ENCODE assay signal across 1 cellular context in the genomic region with DNA sequence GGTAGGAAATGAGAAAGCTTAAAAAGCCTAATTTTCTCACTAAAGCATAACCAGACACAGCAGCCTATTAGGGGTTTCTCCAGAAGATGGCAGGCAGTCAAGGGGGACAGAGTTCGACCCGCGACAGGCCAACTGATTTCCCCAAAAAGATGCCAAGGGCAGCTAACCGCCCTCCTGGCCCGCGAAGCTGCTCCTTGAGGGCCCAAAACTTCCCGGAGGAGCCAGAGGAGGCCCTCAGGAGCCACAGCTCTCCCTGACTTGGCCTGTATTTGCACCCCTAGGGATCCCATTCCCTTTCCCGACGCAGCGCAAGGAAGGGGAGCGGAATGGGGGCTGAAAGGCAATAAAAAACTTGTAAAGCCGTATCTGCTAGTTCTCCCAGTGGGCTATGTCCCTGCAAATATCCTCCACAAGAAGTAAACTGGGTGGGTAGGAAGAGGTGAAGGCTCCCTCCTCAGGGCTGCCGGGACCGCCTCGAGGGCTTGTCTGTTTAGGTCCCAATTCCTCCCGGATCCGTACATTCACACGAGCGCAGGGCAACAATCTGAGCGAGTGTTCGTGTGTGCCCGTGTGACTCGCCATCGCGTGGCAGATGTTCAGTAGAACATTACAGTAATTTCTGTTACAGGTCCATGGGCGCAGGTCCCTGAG.
A peak's percentile ranks its signal among the peaks of the same experiment; 100 is the strongest.
TF ChIP-seq lines count a peak whose summit lies in the region.

No MANE protein-coding gene starts in this region.

TF ChIP-seq in HepG2, 621 proteins besides CTCF, POLR2A, EP300 and RAD21 (continued from another document and continues in another):
- TF ChIP-seq, protein P1, sequence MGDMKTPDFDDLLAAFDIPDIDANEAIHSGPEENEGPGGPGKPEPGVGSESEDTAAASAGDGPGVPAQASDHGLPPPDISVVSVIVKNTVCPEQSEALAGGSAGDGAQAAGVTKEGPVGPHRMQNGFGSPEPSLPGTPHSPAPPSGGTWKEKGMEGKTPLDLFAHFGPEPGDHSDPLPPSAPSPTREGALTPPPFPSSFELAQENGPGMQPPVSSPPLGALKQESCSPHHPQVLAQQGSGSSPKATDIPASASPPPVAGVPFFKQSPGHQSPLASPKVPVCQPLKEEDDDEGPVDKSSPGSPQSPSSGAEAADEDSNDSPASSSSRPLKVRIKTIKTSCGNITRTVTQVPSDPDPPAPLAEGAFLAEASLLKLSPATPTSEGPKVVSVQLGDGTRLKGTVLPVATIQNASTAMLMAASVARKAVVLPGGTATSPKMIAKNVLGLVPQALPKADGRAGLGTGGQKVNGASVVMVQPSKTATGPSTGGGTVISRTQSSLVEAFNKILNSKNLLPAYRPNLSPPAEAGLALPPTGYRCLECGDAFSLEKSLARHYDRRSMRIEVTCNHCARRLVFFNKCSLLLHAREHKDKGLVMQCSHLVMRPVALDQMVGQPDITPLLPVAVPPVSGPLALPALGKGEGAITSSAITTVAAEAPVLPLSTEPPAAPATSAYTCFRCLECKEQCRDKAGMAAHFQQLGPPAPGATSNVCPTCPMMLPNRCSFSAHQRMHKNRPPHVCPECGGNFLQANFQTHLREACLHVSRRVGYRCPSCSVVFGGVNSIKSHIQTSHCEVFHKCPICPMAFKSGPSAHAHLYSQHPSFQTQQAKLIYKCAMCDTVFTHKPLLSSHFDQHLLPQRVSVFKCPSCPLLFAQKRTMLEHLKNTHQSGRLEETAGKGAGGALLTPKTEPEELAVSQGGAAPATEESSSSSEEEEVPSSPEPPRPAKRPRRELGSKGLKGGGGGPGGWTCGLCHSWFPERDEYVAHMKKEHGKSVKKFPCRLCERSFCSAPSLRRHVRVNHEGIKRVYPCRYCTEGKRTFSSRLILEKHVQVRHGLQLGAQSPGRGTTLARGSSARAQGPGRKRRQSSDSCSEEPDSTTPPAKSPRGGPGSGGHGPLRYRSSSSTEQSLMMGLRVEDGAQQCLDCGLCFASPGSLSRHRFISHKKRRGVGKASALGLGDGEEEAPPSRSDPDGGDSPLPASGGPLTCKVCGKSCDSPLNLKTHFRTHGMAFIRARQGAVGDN (CRISPR knock-in tag; IDR thresholded peaks at IDR 0.05), result no peak
- TF ChIP-seq ZNF891 (CRISPR knock-in tag; IDR thresholded peaks at IDR 0.05) (no peak), NR2F1 (CRISPR knock-in tag; IDR thresholded peaks at IDR 0.05) (no peak), RAD51 (IDR thresholded peaks at IDR 0.05; ENCODE audit: borderline replicate concordance) (no peak), HDAC2 (CRISPR knock-in tag; IDR thresholded peaks at IDR 0.05) (0 out of 2 replicates have a peak, but pooled peaks have one; percentile 9), ZNF703 (CRISPR knock-in tag; IDR thresholded peaks at IDR 0.05; ENCODE audit: borderline replicate concordance) (no peak; the same call in 1 of the 2 replicates), ZMYM2 (CRISPR knock-in tag; IDR thresholded peaks at IDR 0.05) (peak; percentile 44; the same call in 1 of the 2 replicates), ZFP62 (CRISPR knock-in tag; IDR thresholded peaks at IDR 0.05) (no peak), MTF2 (CRISPR knock-in tag; IDR thresholded peaks at IDR 0.05; ENCODE audit: borderline replicate concordance) (0 out of 2 replicates have a peak, but pooled peaks have one; percentile 17), HOMEZ (CRISPR knock-in tag; IDR thresholded peaks at IDR 0.05; ENCODE audit: low read depth) (no peak), ZNF280B (CRISPR knock-in tag; IDR thresholded peaks at IDR 0.05; ENCODE audit: borderline replicate concordance) (no peak; the same call in 1 of the 2 replicates), ZNF598 (CRISPR knock-in tag; IDR thresholded peaks at IDR 0.05; ENCODE audit: borderline replicate concordance) (no peak), NR2C2 (CRISPR knock-in tag; IDR thresholded peaks at IDR 0.05; ENCODE audit: borderline replicate concordance) (no peak), SMAD9 (CRISPR knock-in tag; IDR thresholded peaks at IDR 0.05) (0 out of 2 replicates have a peak, but pooled peaks have one; percentile 3), ONECUT2 (CRISPR knock-in tag; IDR thresholded peaks at IDR 0.05) (no peak), NR0B2 (CRISPR knock-in tag; IDR thresholded peaks at IDR 0.05) (no peak), MIER2 (CRISPR knock-in tag; IDR thresholded peaks at IDR 0.05) (no peak), BORCS8-MEF2B (CRISPR knock-in tag; IDR thresholded peaks at IDR 0.05) (no peak), ZFP82 (CRISPR knock-in tag; IDR thresholded peaks at IDR 0.05; ENCODE audit: borderline replicate concordance) (0 out of 2 replicates have a peak, but pooled peaks have one; percentile 44), NCOA2 (CRISPR knock-in tag; IDR thresholded peaks at IDR 0.05) (no peak), ATF3 (CRISPR knock-in tag; IDR thresholded peaks at IDR 0.05) (no peak), ZNF790 (CRISPR knock-in tag; IDR thresholded peaks at IDR 0.05; ENCODE audit: borderline replicate concordance) (0 out of 2 replicates have a peak, but pooled peaks have one; percentile 4), ZNF737 (CRISPR knock-in tag; IDR thresholded peaks at IDR 0.05; ENCODE audit: borderline replicate concordance) (peak; percentile 11; the same call in 1 of the 2 replicates), THYN1 (CRISPR knock-in tag; IDR thresholded peaks at IDR 0.05; ENCODE audit: borderline replicate concordance, low read depth) (peak; percentile 47; the same call in 1 of the 2 replicates), TCF7L2 (IDR thresholded peaks at IDR 0.05; ENCODE audit: low read depth, low read length) (no peak), FOSL1 (CRISPR knock-in tag; IDR thresholded peaks at IDR 0.05; ENCODE audit: borderline replicate concordance) (no peak), ZKSCAN8 (CRISPR knock-in tag; IDR thresholded peaks at IDR 0.05; ENCODE audit: borderline replicate concordance) (peak; percentile 14; the same call in 1 of the 2 replicates), SP4 (CRISPR knock-in tag; IDR thresholded peaks at IDR 0.05) (no peak), CCDC6 (CRISPR knock-in tag; IDR thresholded peaks at IDR 0.05) (no peak), SSRP1 (CRISPR knock-in tag; IDR thresholded peaks at IDR 0.05) (0 out of 2 replicates have a peak, but pooled peaks have one; percentile 1), SIX1 (CRISPR knock-in tag; IDR thresholded peaks at IDR 0.05; ENCODE audit: borderline replicate concordance) (no peak)
- TF ChIP-seq, protein P2, sequence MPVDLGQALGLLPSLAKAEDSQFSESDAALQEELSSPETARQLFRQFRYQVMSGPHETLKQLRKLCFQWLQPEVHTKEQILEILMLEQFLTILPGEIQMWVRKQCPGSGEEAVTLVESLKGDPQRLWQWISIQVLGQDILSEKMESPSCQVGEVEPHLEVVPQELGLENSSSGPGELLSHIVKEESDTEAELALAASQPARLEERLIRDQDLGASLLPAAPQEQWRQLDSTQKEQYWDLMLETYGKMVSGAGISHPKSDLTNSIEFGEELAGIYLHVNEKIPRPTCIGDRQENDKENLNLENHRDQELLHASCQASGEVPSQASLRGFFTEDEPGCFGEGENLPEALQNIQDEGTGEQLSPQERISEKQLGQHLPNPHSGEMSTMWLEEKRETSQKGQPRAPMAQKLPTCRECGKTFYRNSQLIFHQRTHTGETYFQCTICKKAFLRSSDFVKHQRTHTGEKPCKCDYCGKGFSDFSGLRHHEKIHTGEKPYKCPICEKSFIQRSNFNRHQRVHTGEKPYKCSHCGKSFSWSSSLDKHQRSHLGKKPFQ (CRISPR knock-in tag; IDR thresholded peaks at IDR 0.05; ENCODE audit: insufficient replicate concordance), result peak; percentile 17
- TF ChIP-seq, protein P3, sequence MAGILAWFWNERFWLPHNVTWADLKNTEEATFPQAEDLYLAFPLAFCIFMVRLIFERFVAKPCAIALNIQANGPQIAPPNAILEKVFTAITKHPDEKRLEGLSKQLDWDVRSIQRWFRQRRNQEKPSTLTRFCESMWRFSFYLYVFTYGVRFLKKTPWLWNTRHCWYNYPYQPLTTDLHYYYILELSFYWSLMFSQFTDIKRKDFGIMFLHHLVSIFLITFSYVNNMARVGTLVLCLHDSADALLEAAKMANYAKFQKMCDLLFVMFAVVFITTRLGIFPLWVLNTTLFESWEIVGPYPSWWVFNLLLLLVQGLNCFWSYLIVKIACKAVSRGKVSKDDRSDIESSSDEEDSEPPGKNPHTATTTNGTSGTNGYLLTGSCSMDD (CRISPR knock-in tag; IDR thresholded peaks at IDR 0.05), result 0 out of 2 replicates have a peak, but pooled peaks have one; percentile 83
- TF ChIP-seq, protein P4, sequence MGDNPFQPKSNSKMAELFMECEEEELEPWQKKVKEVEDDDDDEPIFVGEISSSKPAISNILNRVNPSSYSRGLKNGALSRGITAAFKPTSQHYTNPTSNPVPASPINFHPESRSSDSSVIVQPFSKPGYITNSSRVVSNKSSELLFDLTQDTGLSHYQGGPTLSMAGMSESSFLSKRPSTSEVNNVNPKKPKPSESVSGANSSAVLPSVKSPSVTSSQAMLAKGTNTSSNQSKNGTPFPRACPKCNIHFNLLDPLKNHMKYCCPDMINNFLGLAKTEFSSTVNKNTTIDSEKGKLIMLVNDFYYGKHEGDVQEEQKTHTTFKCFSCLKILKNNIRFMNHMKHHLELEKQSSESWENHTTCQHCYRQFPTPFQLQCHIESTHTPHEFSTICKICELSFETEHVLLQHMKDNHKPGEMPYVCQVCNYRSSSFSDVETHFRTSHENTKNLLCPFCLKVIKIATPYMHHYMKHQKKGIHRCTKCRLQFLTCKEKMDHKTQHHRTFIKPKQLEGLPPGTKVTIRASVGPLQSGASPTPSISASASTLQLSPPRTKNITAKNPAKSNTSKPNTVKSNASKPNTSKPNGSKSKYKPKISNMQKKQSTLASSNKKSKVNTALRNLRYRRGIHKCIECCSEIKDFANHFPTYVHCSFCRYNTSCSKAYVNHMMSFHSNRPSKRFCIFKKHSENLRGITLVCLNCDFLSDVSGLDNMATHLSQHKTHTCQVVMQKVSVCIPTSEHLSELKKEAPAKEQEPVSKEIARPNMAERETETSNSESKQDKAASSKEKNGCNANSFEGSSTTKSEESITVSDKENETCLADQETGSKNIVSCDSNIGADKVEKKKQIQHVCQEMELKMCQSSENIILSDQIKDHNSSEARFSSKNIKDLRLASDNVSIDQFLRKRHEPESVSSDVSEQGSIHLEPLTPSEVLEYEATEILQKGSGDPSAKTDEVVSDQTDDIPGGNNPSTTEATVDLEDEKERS (CRISPR knock-in tag; IDR thresholded peaks at IDR 0.05), result no peak
- TF ChIP-seq, protein P5, sequence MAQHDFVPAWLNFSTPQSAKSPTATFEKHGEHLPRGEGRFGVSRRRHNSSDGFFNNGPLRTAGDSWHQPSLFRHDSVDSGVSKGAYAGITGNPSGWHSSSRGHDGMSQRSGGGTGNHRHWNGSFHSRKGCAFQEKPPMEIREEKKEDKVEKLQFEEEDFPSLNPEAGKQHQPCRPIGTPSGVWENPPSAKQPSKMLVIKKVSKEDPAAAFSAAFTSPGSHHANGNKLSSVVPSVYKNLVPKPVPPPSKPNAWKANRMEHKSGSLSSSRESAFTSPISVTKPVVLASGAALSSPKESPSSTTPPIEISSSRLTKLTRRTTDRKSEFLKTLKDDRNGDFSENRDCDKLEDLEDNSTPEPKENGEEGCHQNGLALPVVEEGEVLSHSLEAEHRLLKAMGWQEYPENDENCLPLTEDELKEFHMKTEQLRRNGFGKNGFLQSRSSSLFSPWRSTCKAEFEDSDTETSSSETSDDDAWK (CRISPR knock-in tag; IDR thresholded peaks at IDR 0.05), result no peak
- TF ChIP-seq, protein P6, sequence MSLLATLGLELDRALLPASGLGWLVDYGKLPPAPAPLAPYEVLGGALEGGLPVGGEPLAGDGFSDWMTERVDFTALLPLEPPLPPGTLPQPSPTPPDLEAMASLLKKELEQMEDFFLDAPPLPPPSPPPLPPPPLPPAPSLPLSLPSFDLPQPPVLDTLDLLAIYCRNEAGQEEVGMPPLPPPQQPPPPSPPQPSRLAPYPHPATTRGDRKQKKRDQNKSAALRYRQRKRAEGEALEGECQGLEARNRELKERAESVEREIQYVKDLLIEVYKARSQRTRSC (CRISPR knock-in tag; IDR thresholded peaks at IDR 0.05; ENCODE audit: low read depth), result no peak
- TF ChIP-seq, protein P7, sequence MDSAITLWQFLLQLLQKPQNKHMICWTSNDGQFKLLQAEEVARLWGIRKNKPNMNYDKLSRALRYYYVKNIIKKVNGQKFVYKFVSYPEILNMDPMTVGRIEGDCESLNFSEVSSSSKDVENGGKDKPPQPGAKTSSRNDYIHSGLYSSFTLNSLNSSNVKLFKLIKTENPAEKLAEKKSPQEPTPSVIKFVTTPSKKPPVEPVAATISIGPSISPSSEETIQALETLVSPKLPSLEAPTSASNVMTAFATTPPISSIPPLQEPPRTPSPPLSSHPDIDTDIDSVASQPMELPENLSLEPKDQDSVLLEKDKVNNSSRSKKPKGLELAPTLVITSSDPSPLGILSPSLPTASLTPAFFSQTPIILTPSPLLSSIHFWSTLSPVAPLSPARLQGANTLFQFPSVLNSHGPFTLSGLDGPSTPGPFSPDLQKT (CRISPR knock-in tag; IDR thresholded peaks at IDR 0.05; ENCODE audit: borderline replicate concordance), result no peak
